8 cellular contexts compared by ENCODE assay signal in genomic region chr6:135182993-135183531, GRCh38. TPM values are rescaled to one million over a fixed set of nuclear protein-coding genes. Genes with fewer than 3 reads are reported as not detected.
DNase-seq lines count a peak whose midpoint lies in the region; ATAC-seq, FAIRE-seq and TF ChIP-seq lines count a peak whose summit lies in the region.

No MANE protein-coding gene starts in this region.

- no peaks in the 10 kb centered on the region for H3K9me3 Mint-ChIP-seq in Calu3 (ENCODE audit: low read depth, unreplicated experiment)
- H3K9me3 Mint-ChIP-seq in T-cell: no peaks in the 10 kb centered on the region

- POLR2A ChIA-PET in T-cell (lab: Charles Lee): interaction anchor here (0.6 to 0.7 kb wide), 3 partner anchors 18 to 127 kb away, joined by 3 to 8 read pairs (median 5); no protein-coding TSS in a partner anchor

- no peaks in the 10 kb centered on the region for H3K4me1 Mint-ChIP-seq in Calu3 (ENCODE audit: low read depth, unreplicated experiment)
- peaks cover 15 to 25% (median 23%) of the 10 kb centered on the region in 3 donors for H3K4me1 Mint-ChIP-seq in T-cell

- H3K4me3 ChIP-seq in left lung: peak overlapping the region; percentile 36 to 55

- peaks cover 22 to 45% of the 10 kb centered on the region in 2 donors for H3K27me3 ChIP-seq in left lung

- TF ChIP-seq CTCF in Calu3 (IDR thresholded peaks at IDR 0.05; ENCODE audit: unreplicated experiment) (no peak), left lung (IDR thresholded peaks at IDR 0.05) (no peak)

- CTCF ChIA-PET in Calu3 (lab: Charles Lee) (interaction anchor here (0.6 to 1.1 kb wide), 2 partner anchors 123 to 262 kb away, joined by 3 to 7 read pairs; no protein-coding TSS in a partner anchor), T-cell (lab: Charles Lee) (interaction anchor here (0.6 to 3.1 kb wide), 24 partner anchors 9 to 1205 kb away, joined by 3 to 18 read pairs (median 4); partner anchors contain the start of gene HBS1L (in 1 of the 2))

- H3K27me3 Mint-ChIP-seq in Calu3 (ENCODE audit: unreplicated experiment): no peaks in the 10 kb centered on the region
- H3K27me3 Mint-ChIP-seq in T-cell: no peaks in the 10 kb centered on the region

- H3K27ac ChIP-seq in left lung: peak overlapping the region in 1 of 2 donors; percentile 46

- H3K36me3 Mint-ChIP-seq in Calu3 (ENCODE audit: insufficient read depth, unreplicated experiment) (peaks cover 27% of the 10 kb centered on the region), T-cell (peaks cover 4% of the 10 kb centered on the region)

- no TSS peak for BruUV-seq in Calu3 (replicated peaks; lab: Mats Ljungman, UMichigan)

- peaks cover 0 to 41% of the 10 kb centered on the region in 2 donors for H3K4me1 ChIP-seq in left lung

- peak overlapping the region; percentile 84 for H3K4me3 Mint-ChIP-seq in Calu3 (ENCODE audit: low read depth, unreplicated experiment)
- peak overlapping the region; percentile 83 to 94 (median 87) for H3K4me3 Mint-ChIP-seq in T-cell

- H3K9me3 ChIP-seq in left lung: no peaks in the 10 kb centered on the region

- ATAC-seq in GM21360 (IDR thresholded peaks at IDR 0.05; ENCODE audit: unreplicated experiment): peak; percentile 43
- ATAC-seq in T-cell (replicated peaks in 1 of 4): peak; percentile 36 to 54 (median 46)
- ATAC-seq in left lung: peak; percentile 83
- no peak for ATAC-seq in sciatic nerve

- no peak for FAIRE-seq in HTR-8/SVneo (lab: Jason Lieb, UNC)

- intact Hi-C loops in Calu3 (cut with micrococcal nuclease; ENCODE audit: unreplicated experiment): no loop called here
- intact Hi-C loops in left lung (cut with DNase I): no loop called here
- intact Hi-C loops in sciatic nerve (cut with DNase I): no loop called here

- H3K36me3 ChIP-seq in left lung: no peaks in the 10 kb centered on the region

- H3K27ac Mint-ChIP-seq in Calu3 (ENCODE audit: unreplicated experiment) (no peak overlapping the region), T-cell (peak overlapping the region; percentile 74 to 81)

- peak; percentile 64 for DNase-seq in Calu3
- DNase-seq in HTR-8/SVneo (ENCODE audit: insufficient read length, low spot score): peak; percentile 9
- DNase-seq in T-cell: peak in 32 of 34 experiments; percentile 29 to 72 (median 52)
- peak; percentile 29 for DNase-seq in astrocyte of the hippocampus (ENCODE audit: low read depth, low spot score)
- DNase-seq in left lung: peak; percentile 70 to 91
- DNase-seq in stimulated activated CD8-positive, alpha-beta memory T cell treated with anti-CD3 and anti-CD28 coated beads, Interleukin-12 subunit alpha, Interleukin-12 subunit beta, amount 100 ng/mL, for 4 hours (ENCODE audit: low read depth): peak; percentile 57
- DNase-seq in sciatic nerve (ENCODE audit: low spot score): no peak

RNA-seq across cellular contexts. Expression of gene MYB, which starts 2.0 kb away (rescaled TPM):
- 1.5 and 3.1 TPM in 2 replicates for total RNA-seq in Calu3 (2022)
- 10 to 100 TPM in 4 of 5 donors, 1 to 10 TPM in 1; 4.4 to 23.9 (median 17.1) TPM for total RNA-seq in T-cell
- 1 to 10 TPM; 1.3 to 2.5 TPM for total RNA-seq in left lung
- 0.22 TPM for total RNA-seq in sciatic nerve
